8 cellular contexts compared by ENCODE assay signal in genomic region chrX:12999422-12999821, GRCh38. TPM values are rescaled to one million over a fixed set of nuclear protein-coding genes. Genes with fewer than 3 reads are reported as not detected.
DNase-seq lines count a peak whose midpoint lies in the region; ATAC-seq lines count a peak whose summit lies in the region.

No MANE protein-coding gene starts in this region.

- peak overlapping the region; percentile 97 to 98 for H3K27ac Mint-ChIP-seq in activated naive CD4-positive, alpha-beta T cell treated with anti-CD3 and anti-CD28 coated beads, Interleukin-2, amount 50 U/mL, for 72 hours

- peaks cover 0 to 10% of the 10 kb centered on the region in 2 donors for H3K36me3 Mint-ChIP-seq in activated naive CD4-positive, alpha-beta T cell treated with anti-CD3 and anti-CD28 coated beads, Interleukin-2, amount 50 U/mL, for 72 hours

- H3K9me3 Mint-ChIP-seq in activated naive CD4-positive, alpha-beta T cell treated with anti-CD3 and anti-CD28 coated beads, Interleukin-2, amount 50 U/mL, for 72 hours = no peaks in the 10 kb centered on the region

- peak; percentile 45 for ATAC-seq in HG03520 (IDR thresholded peaks at IDR 0.05; ENCODE audit: unreplicated experiment)
- ATAC-seq in activated naive CD4-positive, alpha-beta T cell treated with anti-CD3 and anti-CD28 coated beads, Interleukin-2, amount 50 U/mL, for 72 hours = peak; percentile 73 to 76

- intact Hi-C loops in cardiac septum (cut with DNase I) = no loop called here

- DNase-seq in NOMO-1 treated with DMSO at 0.1 percent for 48 hours (lab: John Stamatoyannopoulos, UW; ENCODE audit: unreplicated experiment) (peak; percentile 37), NOMO-1 treated with dmso at 0.1 percent for 144 hours (lab: John Stamatoyannopoulos, UW; ENCODE audit: unreplicated experiment) (no peak), ecto neural progenitor cell (ENCODE audit: low spot score) (no peak), cardiac septum (ENCODE audit: low spot score) (no peak), MV-4-11 (lab: John Stamatoyannopoulos, UW) (no peak)
- DNase-seq in activated naive CD4-positive, alpha-beta T cell treated with anti-CD3 and anti-CD28 coated beads, Interleukin-2, amount 50 U/mL, for 72 hours (ENCODE audit: low spot score in 2 of 2) = no peak
- peak in 5 of 6 experiments; percentile 19 to 63 (median 43) for DNase-seq in stimulated activated naive CD4-positive, alpha-beta T cell (lab: John Stamatoyannopoulos, UW)

RNA-seq across cellular contexts. Expression of gene TMSB4X, which starts 24.5 kb away (rescaled TPM):
- total RNA-seq in activated naive CD4-positive, alpha-beta T cell treated with anti-CD3 and anti-CD28 coated beads, Interleukin-2, amount 50 U/mL, for 72 hours = over 10,000 TPM in 1 of 2 donors, 1,000 to 10,000 TPM in 1; 8,550 to 11,762 TPM
- total RNA-seq in cardiac septum = 921 TPM

RNA-seq across cellular contexts. Expression of gene FAM9C, which starts 45.0 kb away (rescaled TPM):
- under 1 TPM in 1 of 2 donors, not detected in 1; 0.41 TPM for total RNA-seq in activated naive CD4-positive, alpha-beta T cell treated with anti-CD3 and anti-CD28 coated beads, Interleukin-2, amount 50 U/mL, for 72 hours
- total RNA-seq in cardiac septum = not detected

Comparison
In these comparisons a context has a peak if more than half of its experiments do, and no peak if none do; other contexts are left out.
1. DNase-seq: peak in NOMO-1 treated with DMSO at 0.1 percent for 48 hours (single experiment) and stimulated activated naive CD4-positive, alpha-beta T cell (5 of 6); none in NOMO-1 treated with dmso at 0.1 percent for 144 hours (single experiment), activated naive CD4-positive, alpha-beta T cell treated with anti-CD3 and anti-CD28 coated beads, Interleukin-2, amount 50 U/mL, for 72 hours (0 of 2), ecto neural progenitor cell (single experiment), cardiac septum (single experiment) and MV-4-11 (single experiment).